32 cellular contexts compared by ENCODE assay signal in genomic region chr14:24098229-24098926, GRCh38. TPM values are rescaled to one million over a fixed set of nuclear protein-coding genes. Genes with fewer than 3 reads are reported as not detected.
"Had no signal": no experiment of that assay in that cellular context is flagged by ENCODE, and none has a peak within 500 bp of the region (broad histone marks: within the 10 kb centered on the region; RNA-seq: fewer than 3 reads in every experiment).

No MANE protein-coding gene starts in this region.

- H3K27me3 Mint-ChIP-seq: activated CD4-positive, alpha-beta T cell treated with anti-CD3 and anti-CD28 coated beads for 36 hours; activated CD8-positive, alpha-beta memory T cell treated with anti-CD3 and anti-CD28 coated beads, Interleukin-2, amount 10 ng/mL, durations not matched to agents 7 days and 5 days; dendritic cell treated with granulocyte-macrophage colony-stimulating factor and Interleukin-4, amounts not matched to agents 40 ng/mL and 50 ng/mL, for 4 days; stimulated activated naive CD8-positive, alpha-beta T cell treated with anti-CD3 and anti-CD28 coated beads, Interleukin-15, amount 100 ng/mL, for 72 hours had no signal

- H3K27ac Mint-ChIP-seq: activated CD4-positive, alpha-beta T cell treated with anti-CD3 and anti-CD28 coated beads for 36 hours; activated CD8-positive, alpha-beta memory T cell treated with anti-CD3 and anti-CD28 coated beads, Interleukin-2, amount 10 ng/mL, durations not matched to agents 7 days and 5 days; activated CD8-positive, alpha-beta T cell treated with anti-CD3 and anti-CD28 coated beads, Interleukin-2, amount 10 ng/mL, durations not matched to agents 7 days and 5 days; activated naive CD4-positive, alpha-beta T cell treated with anti-CD3 and anti-CD28 coated beads for 36 hours; dendritic cell treated with granulocyte-macrophage colony-stimulating factor and Interleukin-4, amounts not matched to agents 40 ng/mL and 50 ng/mL, for 4 days; nephron; T-helper 2 cell treated with Interferon-gamma antibody and Interleukin-4, amounts not matched to agents 5 μg/mL and 100 μg/mL, for 36 hours had no signal

- DNase-seq: activated CD4-positive, alpha-beta T cell treated with anti-CD3 and anti-CD28 coated beads for 36 hours; activated CD4-positive, CD25-positive, alpha-beta regulatory T cell; activated CD8-positive, alpha-beta memory T cell treated with anti-CD3 and anti-CD28 coated beads, Interleukin-2, amount 10 ng/mL, durations not matched to agents 7 days and 5 days; activated CD8-positive, alpha-beta T cell treated with anti-CD3 and anti-CD28 coated beads, Interleukin-2, amount 10 ng/mL, durations not matched to agents 7 days and 5 days; activated effector memory CD4-positive, alpha-beta T cell treated with Interleukin-2 at 50 U/mL for 16 hours; activated naive CD4-positive, alpha-beta T cell treated with anti-CD3 and anti-CD28 coated beads for 36 hours; amniotic stem cell; central memory CD4-positive, alpha-beta T cell; foreskin melanocyte; heart right ventricle; kidney glomerular epithelial cell; right cardiac atrium; stimulated activated CD4-positive, alpha-beta T cell treated with anti-CD3 and anti-CD28 coated beads, Interleukin-12 subunit alpha, Interleukin-12 subunit beta, amount 100 ng/mL, for 4 hours; stimulated activated CD4-positive, alpha-beta T cell treated with anti-CD3 and anti-CD28 coated beads, Interleukin-4, amount 100 ng/mL, for 24 hours; stimulated activated naive CD8-positive, alpha-beta T cell treated with anti-CD3 and anti-CD28 coated beads, Interleukin-15, amount 100 ng/mL, for 72 hours; T-helper 1 cell had no signal

- H3K4me3 ChIP-seq: breast epithelium, esophagus muscularis mucosa, heart right ventricle, lung, mucosa of descending colon, ovary, upper lobe of left lung had no signal

- H3K27ac ChIP-seq: breast epithelium, esophagus muscularis mucosa, heart right ventricle, neutrophil, ovary, upper lobe of left lung had no signal

- H3K9me3 ChIP-seq: breast epithelium, esophagus muscularis mucosa, heart right ventricle, mucosa of descending colon, neutrophil, ovary, upper lobe of left lung had no signal

- ATAC-seq: activated CD4-positive, alpha-beta T cell treated with anti-CD3 and anti-CD28 coated beads for 36 hours; activated CD8-positive, alpha-beta memory T cell treated with anti-CD3 and anti-CD28 coated beads, Interleukin-2, amount 10 ng/mL, durations not matched to agents 7 days and 5 days; activated CD8-positive, alpha-beta T cell treated with anti-CD3 and anti-CD28 coated beads, Interleukin-2, amount 10 ng/mL, durations not matched to agents 7 days and 5 days; heart right ventricle; mucosa of descending colon; right cardiac atrium; stimulated activated effector memory CD8-positive, alpha-beta T cell treated with anti-CD3 and anti-CD28 coated beads, Interleukin-12 subunit alpha, Interleukin-12 subunit beta, amount 100 ng/mL, for 72 hours; stimulated activated naive CD8-positive, alpha-beta T cell treated with anti-CD3 and anti-CD28 coated beads, Interleukin-15, amount 100 ng/mL, for 72 hours had no signal

- H3K36me3 ChIP-seq: breast epithelium, neutrophil, ovary had no signal

- H3K27me3 ChIP-seq: breast epithelium, esophagus muscularis mucosa, heart right ventricle, ovary, upper lobe of left lung had no signal

- H3K4me3 Mint-ChIP-seq: activated CD4-positive, alpha-beta T cell treated with anti-CD3 and anti-CD28 coated beads for 36 hours; activated CD8-positive, alpha-beta memory T cell treated with anti-CD3 and anti-CD28 coated beads, Interleukin-2, amount 10 ng/mL, durations not matched to agents 7 days and 5 days; activated CD8-positive, alpha-beta T cell treated with anti-CD3 and anti-CD28 coated beads, Interleukin-2, amount 10 ng/mL, durations not matched to agents 7 days and 5 days; activated naive CD4-positive, alpha-beta T cell treated with anti-CD3 and anti-CD28 coated beads for 36 hours; dendritic cell treated with granulocyte-macrophage colony-stimulating factor and Interleukin-4, amounts not matched to agents 40 ng/mL and 50 ng/mL, for 4 days; nephron; stimulated activated effector memory CD8-positive, alpha-beta T cell treated with anti-CD3 and anti-CD28 coated beads, Interleukin-12 subunit alpha, Interleukin-12 subunit beta, amount 100 ng/mL, for 72 hours; stimulated activated naive CD8-positive, alpha-beta T cell treated with anti-CD3 and anti-CD28 coated beads, Interleukin-15, amount 100 ng/mL, for 72 hours; T-helper 2 cell treated with Interferon-gamma antibody and Interleukin-4, amounts not matched to agents 5 μg/mL and 100 μg/mL, for 36 hours had no signal

- H3K9me3 Mint-ChIP-seq: activated naive CD4-positive, alpha-beta T cell treated with anti-CD3 and anti-CD28 coated beads for 36 hours; dendritic cell treated with granulocyte-macrophage colony-stimulating factor and Interleukin-4, amounts not matched to agents 40 ng/mL and 50 ng/mL, for 4 days; nephron; stimulated activated effector memory CD8-positive, alpha-beta T cell treated with anti-CD3 and anti-CD28 coated beads, Interleukin-12 subunit alpha, Interleukin-12 subunit beta, amount 100 ng/mL, for 72 hours; stimulated activated naive CD8-positive, alpha-beta T cell treated with anti-CD3 and anti-CD28 coated beads, Interleukin-15, amount 100 ng/mL, for 72 hours; T-helper 2 cell treated with Interferon-gamma antibody and Interleukin-4, amounts not matched to agents 5 μg/mL and 100 μg/mL, for 36 hours had no signal

RNA-seq across cellular contexts. Expression of gene CPNE6, which starts 27.0 kb away (rescaled TPM):
- total RNA-seq: activated CD4-positive, alpha-beta T cell treated with anti-CD3 and anti-CD28 coated beads for 36 hours; activated naive CD4-positive, alpha-beta T cell treated with anti-CD3 and anti-CD28 coated beads for 36 hours; breast epithelium; glomerular endothelial cell; lung; mesenteric fat pad; myocyte; pulmonary artery endothelial cell; skeletal muscle tissue; upper lobe of left lung had no signal
- polyA plus RNA-seq: heart right ventricle, lung had no signal
